Comparison of ENCODE assay signal across 20 cellular contexts in the genomic region with DNA sequence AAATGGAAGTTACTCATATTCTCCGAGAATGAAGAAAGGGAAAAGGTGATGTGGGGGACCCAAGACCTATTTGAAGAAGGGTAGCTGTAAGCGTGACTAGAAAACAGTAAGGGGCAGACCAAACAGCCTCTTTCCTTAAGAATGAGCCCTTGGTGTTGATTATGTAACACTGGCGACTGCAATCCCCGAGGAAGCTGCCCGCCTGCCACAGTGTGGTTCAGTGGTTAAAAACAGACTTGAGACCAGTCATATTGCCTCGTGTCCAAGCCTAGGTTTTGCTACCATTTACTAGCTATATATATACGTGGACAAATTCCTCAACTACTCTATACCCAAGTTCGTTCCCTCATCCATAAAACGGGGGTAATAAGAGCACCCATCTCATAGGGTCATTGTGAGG. TPM values are rescaled to one million over a fixed set of nuclear protein-coding genes. Genes with fewer than 3 reads are reported as not detected.
"Had no signal": no experiment of that assay in that cellular context is flagged by ENCODE, and none has a peak within 500 bp of the region (broad histone marks: within the 10 kb centered on the region; RNA-seq: fewer than 3 reads in every experiment).

No MANE protein-coding gene starts in this region.

- H3K27ac ChIP-seq: coronary artery, gastroesophageal sphincter, left ventricle myocardium inferior, sigmoid colon, thoracic aorta, upper lobe of left lung had no signal

- H3K27me3 ChIP-seq: gastroesophageal sphincter, sigmoid colon, upper lobe of left lung had no signal

- H3K4me3 ChIP-seq: coronary artery, gastroesophageal sphincter, left ventricle myocardium inferior, sigmoid colon, thoracic aorta, upper lobe of left lung had no signal

- ATAC-seq: gastroesophageal sphincter, natural killer cell, WTC11 had no signal

- H3K36me3 Mint-ChIP-seq: activated naive CD8-positive, alpha-beta T cell treated with anti-CD3 and anti-CD28 coated beads, Interleukin-2, amount 10 ng/mL, durations not matched to agents 7 days and 5 days; mesothelial cell of epicardium; natural killer cell had no signal

- H3K36me3 ChIP-seq: gastroesophageal sphincter, left ventricle myocardium inferior, sigmoid colon, thoracic aorta, upper lobe of left lung had no signal

- DNase-seq: activated CD4-positive, alpha-beta T cell treated with anti-CD3 and anti-CD28 coated beads, Interleukin-2, amount 50 U/mL, for 4 hours; activated naive CD4-positive, alpha-beta T cell treated with Interleukin-2 at 50 U/mL for 16 hours; activated naive CD8-positive, alpha-beta T cell treated with anti-CD3 and anti-CD28 coated beads, Interleukin-2, amount 10 ng/mL, durations not matched to agents 7 days and 5 days; activated T-cell treated with anti-CD3 and anti-CD28 coated beads, Interleukin-2, amount 50 U/mL, for 48 hours; cerebellar nuclear complex; endodermal cell; hypothalamus; left ventricle myocardium inferior; natural killer cell; sigmoid colon; stimulated activated CD4-positive, alpha-beta T cell treated with anti-CD3 and anti-CD28 coated beads, Interleukin-2, amount 100 ng/mL, for 48 hours; stimulated activated CD8-positive, alpha-beta memory T cell treated with anti-CD3 and anti-CD28 coated beads, Interleukin-4, amount 100 ng/mL, for 48 hours; stimulated activated naive CD4-positive, alpha-beta T cell; upper lobe of left lung had no signal

- H3K4me3 Mint-ChIP-seq: activated naive CD8-positive, alpha-beta T cell treated with anti-CD3 and anti-CD28 coated beads, Interleukin-2, amount 10 ng/mL, durations not matched to agents 7 days and 5 days; endodermal cell; mesothelial cell of epicardium; natural killer cell; T-helper 2 cell treated with Interferon-gamma antibody and Interleukin-4, amounts not matched to agents 5 μg/mL and 100 μg/mL, for 36 hours; WTC11 had no signal

- H3K9me3 Mint-ChIP-seq: activated naive CD8-positive, alpha-beta T cell treated with anti-CD3 and anti-CD28 coated beads, Interleukin-2, amount 10 ng/mL, durations not matched to agents 7 days and 5 days; T-helper 2 cell treated with Interferon-gamma antibody and Interleukin-4, amounts not matched to agents 5 μg/mL and 100 μg/mL, for 36 hours had no signal

- H3K27ac Mint-ChIP-seq: activated naive CD8-positive, alpha-beta T cell treated with anti-CD3 and anti-CD28 coated beads, Interleukin-2, amount 10 ng/mL, durations not matched to agents 7 days and 5 days; endodermal cell; mesothelial cell of epicardium; natural killer cell; T-helper 2 cell treated with Interferon-gamma antibody and Interleukin-4, amounts not matched to agents 5 μg/mL and 100 μg/mL, for 36 hours; WTC11 had no signal

- H3K4me1 ChIP-seq: upper lobe of left lung had no signal

- H3K4me1 Mint-ChIP-seq: natural killer cell had no signal

RNA-seq across cellular contexts. Expression of a gene that starts 49.1 kb away (rescaled TPM):
- total RNA-seq: activated naive CD8-positive, alpha-beta T cell treated with anti-CD3 and anti-CD28 coated beads, Interleukin-2, amount 10 ng/mL, durations not matched to agents 7 days and 5 days had no signal
